ENCODE assay signal across 14 cellular contexts in genomic region chr9:98328770-98329169, GRCh38.
DNase-seq lines count a peak whose midpoint lies in the region; ATAC-seq and TF ChIP-seq lines count a peak whose summit lies in the region.
"Had no signal": no experiment of that assay in that cellular context is flagged by ENCODE, and none has a peak within 500 bp of the region (broad histone marks: within the 10 kb centered on the region; RNA-seq: fewer than 3 reads in every experiment).

No MANE protein-coding gene starts in this region.

- no peak for TF ChIP-seq POLR2A in esophagus muscularis mucosa (IDR thresholded peaks at IDR 0.05; ENCODE audit: low read depth)
- no peak for TF ChIP-seq POLR2A in spleen (IDR thresholded peaks at IDR 0.05)

- 88% methylated on average over 4 of the region's 4 CpGs for WGBS in esophagus muscularis mucosa
- WGBS in spleen, 5 donors = 70 to 78% (median 75%) methylated on average over 4 of the region's 4 CpGs

- H3K4me1 Mint-ChIP-seq in activated CD8-positive, alpha-beta memory T cell treated with anti-CD3 and anti-CD28 coated beads, Interleukin-2, amount 10 ng/mL, durations not matched to agents 7 days and 5 days = peaks cover 12% of the 10 kb centered on the region
- H3K4me1 Mint-ChIP-seq: H9 had no signal

- H3K9me3 ChIP-seq in OCI-LY7 (ENCODE audit: low read length) (no peaks in the 10 kb centered on the region), esophagus muscularis mucosa (no peaks in the 10 kb centered on the region), spleen (no peaks in the 10 kb centered on the region)
- H3K9me3 ChIP-seq: BLaER1 treated with 17β-estradiol and CSF1 and Interleukin-3, amounts not matched to agents 10 nM and 100 nM had no signal

- no peak overlapping the region for H3K27ac Mint-ChIP-seq in activated CD8-positive, alpha-beta memory T cell treated with anti-CD3 and anti-CD28 coated beads, Interleukin-2, amount 10 ng/mL, durations not matched to agents 7 days and 5 days

- no peaks in the 10 kb centered on the region for H3K9me2 ChIP-seq in OCI-LY7 (ENCODE audit: insufficient read depth, low read length)

- H3K36me3 ChIP-seq in OCI-LY7 (ENCODE audit: insufficient read depth, low read length) (no peaks in the 10 kb centered on the region), esophagus muscularis mucosa (no peaks in the 10 kb centered on the region), spleen (no peaks in the 10 kb centered on the region), brain microvascular endothelial cell (replicated peaks) (no peaks in the 10 kb centered on the region)
- H3K36me3 ChIP-seq: BLaER1 treated with 17β-estradiol and CSF1 and Interleukin-3, amounts not matched to agents 10 nM and 100 nM had no signal

- no peaks in the 10 kb centered on the region for H3K27me3 ChIP-seq in esophagus muscularis mucosa
- H3K27me3 ChIP-seq in spleen (replicated peaks in 1 of 7) = peaks cover 0 to 35% (median 0%) of the 10 kb centered on the region in 7 donors
- no peaks in the 10 kb centered on the region for H3K27me3 ChIP-seq in brain microvascular endothelial cell (replicated peaks)
- H3K27me3 ChIP-seq: BLaER1 treated with 17β-estradiol and CSF1 and Interleukin-3, amounts not matched to agents 10 nM and 100 nM had no signal

- peak; percentile 9 for DNase-seq in activated CD8-positive, alpha-beta memory T cell treated with anti-CD3 and anti-CD28 coated beads, Interleukin-2, amount 10 ng/mL, durations not matched to agents 7 days and 5 days
- no peak for DNase-seq in activated CD8-positive, alpha-beta memory T cell treated with anti-CD3 and anti-CD28 coated beads, Interleukin-2, amount 50 U/mL, for 48 hours
- DNase-seq in OCI-LY7 (ENCODE audit: low spot score) (no peak), esophagus muscularis mucosa (ENCODE audit: extremely low spot score) (peak; percentile 81), spleen (peak; percentile 12), brain microvascular endothelial cell (no peak), SIG-M5 (lab: John Stamatoyannopoulos, UW) (no peak)
- DNase-seq: 8988T; AML-193; CD4-positive, CD25-positive, alpha-beta regulatory T cell; GOT3; H9 had no signal

- intact Hi-C loops in OCI-LY7 (cut with micrococcal nuclease; ENCODE audit: unreplicated experiment) = no loop called here
- intact Hi-C loops in esophagus muscularis mucosa (cut with DNase I) = no loop called here
- intact Hi-C loops in spleen (cut with DNase I; ENCODE audit: low total_unique reads) = no loop called here

- no TSS peak for BruUV-seq in OCI-LY7 (replicated peaks; lab: Mats Ljungman, UMichigan)

- H3K27ac ChIP-seq in OCI-LY7 (ENCODE audit: low read depth, low read length, poor library complexity, severe bottlenecking) (no peak overlapping the region), esophagus muscularis mucosa (replicated peaks in 1 of 4) (no peak overlapping the region), spleen (no peak overlapping the region), brain microvascular endothelial cell (no peak overlapping the region)
- H3K27ac ChIP-seq: BLaER1 treated with 17β-estradiol and CSF1 and Interleukin-3, amounts not matched to agents 10 nM and 100 nM had no signal

- in situ Hi-C loops in brain microvascular endothelial cell (cut with HindIII; ENCODE audit: low pct_ligation_motif_present, low sequenced_read_pairs) = no loop called here

- TF ChIP-seq CTCF in OCI-LY7 (conservative IDR thresholded peaks at IDR 0.05; ENCODE audit: low read length) (no peak), esophagus muscularis mucosa (IDR thresholded peaks at IDR 0.05) (no peak), spleen (IDR thresholded peaks at IDR 0.05 in 8 of 11, conservative IDR thresholded peaks at IDR 0.05 in 3 of 11) (no peak), brain microvascular endothelial cell (IDR thresholded peaks at IDR 0.05; ENCODE audit: low read depth, low read length, missing control alignments) (no peak)

- no peaks in the 10 kb centered on the region for H4K20me1 ChIP-seq in OCI-LY7 (ENCODE audit: insufficient read depth, low read length)
- H4K20me1 ChIP-seq: BLaER1 treated with 17β-estradiol and CSF1 and Interleukin-3, amounts not matched to agents 10 nM and 100 nM had no signal

- ATAC-seq in activated CD8-positive, alpha-beta memory T cell treated with anti-CD3 and anti-CD28 coated beads, Interleukin-2, amount 10 ng/mL, durations not matched to agents 7 days and 5 days = no peak
- ATAC-seq: GM12878 had no signal

- H3K4me3 Mint-ChIP-seq in activated CD8-positive, alpha-beta memory T cell treated with anti-CD3 and anti-CD28 coated beads, Interleukin-2, amount 10 ng/mL, durations not matched to agents 7 days and 5 days = no peak overlapping the region
- H3K4me3 Mint-ChIP-seq: H9 had no signal

- H3K4me3 ChIP-seq in OCI-LY7 (ENCODE audit: low read depth, low read length, poor library complexity, severe bottlenecking) (no peak overlapping the region), esophagus muscularis mucosa (no peak overlapping the region), spleen (no peak overlapping the region), brain microvascular endothelial cell (ENCODE audit: low read depth, low read length) (no peak overlapping the region)
- H3K4me3 ChIP-seq: BLaER1 treated with 17β-estradiol and CSF1 and Interleukin-3, amounts not matched to agents 10 nM and 100 nM; GM12878 had no signal

- H3K4me1 ChIP-seq in OCI-LY7 (ENCODE audit: insufficient read depth, low read length, poor library complexity, severe bottlenecking) (peaks cover 28% of the 10 kb centered on the region), esophagus muscularis mucosa (peaks cover 0 to 5% (median 0%) of the 10 kb centered on the region in 4 donors), spleen (peaks cover 0 to 13% (median 6%) of the 10 kb centered on the region in 6 donors)
- H3K4me1 ChIP-seq: BLaER1 treated with 17β-estradiol and CSF1 and Interleukin-3, amounts not matched to agents 10 nM and 100 nM had no signal

- H3K36me3 Mint-ChIP-seq in activated CD8-positive, alpha-beta memory T cell treated with anti-CD3 and anti-CD28 coated beads, Interleukin-2, amount 10 ng/mL, durations not matched to agents 7 days and 5 days = no peaks in the 10 kb centered on the region
- H3K36me3 Mint-ChIP-seq: CD4-positive, CD25-positive, alpha-beta regulatory T cell had no signal

- peak overlapping the region; percentile 39 for H3K4me2 ChIP-seq in OCI-LY7 (ENCODE audit: low read length)
- H3K4me2 ChIP-seq: BLaER1 treated with 17β-estradiol and CSF1 and Interleukin-3, amounts not matched to agents 10 nM and 100 nM had no signal

- peaks cover 24% of the 10 kb centered on the region for H3K27me3 Mint-ChIP-seq in activated CD8-positive, alpha-beta memory T cell treated with anti-CD3 and anti-CD28 coated beads, Interleukin-2, amount 10 ng/mL, durations not matched to agents 7 days and 5 days

- no peak for TF ChIP-seq EP300 in esophagus muscularis mucosa (IDR thresholded peaks at IDR 0.05)

- no peaks in the 10 kb centered on the region for H3K79me2 ChIP-seq in OCI-LY7 (ENCODE audit: insufficient read depth, low read depth, low read length)

- peak overlapping the region; percentile 36; the same call in 1 of the 2 replicates for H2AFZ ChIP-seq in OCI-LY7 (ENCODE audit: low read length)

- no peaks in the 10 kb centered on the region for H3K9me3 Mint-ChIP-seq in activated CD8-positive, alpha-beta memory T cell treated with anti-CD3 and anti-CD28 coated beads, Interleukin-2, amount 10 ng/mL, durations not matched to agents 7 days and 5 days (ENCODE audit: low read depth)
- H3K9me3 Mint-ChIP-seq: CD4-positive, CD25-positive, alpha-beta regulatory T cell; H9 had no signal

- POLR2A ChIA-PET in OCI-LY7 (lab: Charles Lee) = interaction anchor here (0.9 to 1.6 kb wide), 4 partner anchors 22 to 81 kb away, joined by 3 to 4 read pairs (median 4); no protein-coding TSS in a partner anchor

- CTCF ChIA-PET in activated CD8-positive, alpha-beta memory T cell treated with anti-CD3 and anti-CD28 coated beads, Interleukin-2, amount 10 ng/mL, durations not matched to agents 7 days and 5 days (lab: Charles Lee) = no interaction called here
- CTCF ChIA-PET in OCI-LY7 (lab: Charles Lee; ENCODE audit: unreplicated experiment) = no interaction called here

Comparison
In these comparisons a context has a peak if more than half of its experiments do, and no peak if none do; other contexts are left out.
1. DNase-seq: peak in activated CD8-positive, alpha-beta memory T cell treated with anti-CD3 and anti-CD28 coated beads, Interleukin-2, amount 10 ng/mL, durations not matched to agents 7 days and 5 days (single experiment), esophagus muscularis mucosa (single experiment) and spleen (single experiment); none in activated CD8-positive, alpha-beta memory T cell treated with anti-CD3 and anti-CD28 coated beads, Interleukin-2, amount 50 U/mL, for 48 hours (single experiment), OCI-LY7 (single experiment), brain microvascular endothelial cell (single experiment) and SIG-M5 (single experiment).